Comparison of ENCODE assay signal across 9 cellular contexts in genomic region chr17:44774271-44775135, GRCh38. TPM values are rescaled to one million over a fixed set of nuclear protein-coding genes. Genes with fewer than 3 reads are reported as not detected.
DNase-seq lines count a peak whose midpoint lies in the region; ATAC-seq, FAIRE-seq and TF ChIP-seq lines count a peak whose summit lies in the region.
"Had no signal": no experiment of that assay in that cellular context is flagged by ENCODE, and none has a peak within 500 bp of the region (broad histone marks: within the 10 kb centered on the region; RNA-seq: fewer than 3 reads in every experiment).

No MANE protein-coding gene starts in this region.

- no peaks in the 10 kb centered on the region for H3K36me3 Mint-ChIP-seq in immature natural killer cell

- H3K27ac ChIP-seq in VCaP = peak overlapping the region; percentile 79
- no peak overlapping the region for H3K27ac ChIP-seq in small intestine (ENCODE audit: low read depth in 1 of 2, low read length in 1 of 2)

- FAIRE-seq in small intestine (lab: Jason Lieb, UNC) = no peak
- FAIRE-seq: endometrium had no signal

- TF ChIP-seq CTCF in VCaP (conservative IDR thresholded peaks at IDR 0.05) = peak; percentile 99

- no peaks in the 10 kb centered on the region for H3K9me3 Mint-ChIP-seq in immature natural killer cell

- H3K4me1 Mint-ChIP-seq in immature natural killer cell = peaks cover 8 to 13% of the 10 kb centered on the region in 2 donors

- H3K4me3 ChIP-seq in small intestine (ENCODE audit: low read depth in 1 of 2, low read length in 2 of 2) = peak overlapping the region in 1 of 2 donors; percentile 13

- no peaks in the 10 kb centered on the region for H3K27me3 ChIP-seq in small intestine (ENCODE audit: control insufficient read depth in 2 of 2, insufficient read depth in 2 of 2, low read length in 2 of 2)

- in situ Hi-C loops in T47D (cut with HindIII; ENCODE audit: low pct_unique_long_range_greater_than_20kb, low sequenced_read_pairs) = no loop called here

- H3K9me3 ChIP-seq in small intestine (ENCODE audit: control insufficient read depth, low read depth) = no peaks in the 10 kb centered on the region

- H3K27me3 Mint-ChIP-seq in immature natural killer cell (ENCODE audit: low read depth in 3 of 3) = peaks cover 0 to 5% (median 0%) of the 10 kb centered on the region in 3 donors

- H3K4me3 Mint-ChIP-seq in immature natural killer cell = peak overlapping the region; percentile 82 to 93 (median 89)

- DNase-seq in DMS 273 (lab: John Stamatoyannopoulos, UW; ENCODE audit: unreplicated experiment) (peak; percentile 96), NCI-H2171 treated with DMSO at 0.1 percent for 48 hours (lab: John Stamatoyannopoulos, UW) (peak; percentile 86), T47D (ENCODE audit: low read depth in 1 of 2, low spot score in 1 of 2) (peak; percentile 91 to 98), immature natural killer cell (peak; percentile 75 to 77 (median 75)), small intestine (peak; percentile 81)

- WGBS in small intestine, 3 donors = 10 to 24% (median 17%) methylated on average over 33 to 42 of the region's 42 CpGs

- ATAC-seq in HG02678 (IDR thresholded peaks at IDR 0.05; ENCODE audit: unreplicated experiment) (peak; percentile 37), GM19395 (IDR thresholded peaks at IDR 0.05; ENCODE audit: unreplicated experiment) (no peak)

- H3K27ac Mint-ChIP-seq in immature natural killer cell = peak overlapping the region in 2 of 6 donors; percentile 50 to 77

- no peaks in the 10 kb centered on the region for H3K36me3 ChIP-seq in small intestine (ENCODE audit: control insufficient read depth in 2 of 2, insufficient read depth in 2 of 2, low read length in 2 of 2)

- H3K4me1 ChIP-seq in small intestine (ENCODE audit: control insufficient read depth in 2 of 2, insufficient read depth in 1 of 2, low read depth in 1 of 2, low read length in 1 of 2) = no peaks in the 10 kb centered on the region

RNA-seq across cellular contexts. Expression of gene ADAM11, which starts 15.7 kb away (rescaled TPM):
- not detected for polyA plus RNA-seq in immature natural killer cell
- polyA plus RNA-seq in small intestine = under 1 TPM in 1 of 3 donors, not detected in 2; 0.15 TPM

RNA-seq across cellular contexts. Expression of gene GJC1, which starts 55.6 kb away (rescaled TPM):
- polyA plus RNA-seq in immature natural killer cell (not detected), small intestine (1 to 10 TPM in 1 of 3 donors, not detected in 2; 3.2 TPM)
